ENCODE assay signal across 19 cellular contexts in the genomic region with DNA sequence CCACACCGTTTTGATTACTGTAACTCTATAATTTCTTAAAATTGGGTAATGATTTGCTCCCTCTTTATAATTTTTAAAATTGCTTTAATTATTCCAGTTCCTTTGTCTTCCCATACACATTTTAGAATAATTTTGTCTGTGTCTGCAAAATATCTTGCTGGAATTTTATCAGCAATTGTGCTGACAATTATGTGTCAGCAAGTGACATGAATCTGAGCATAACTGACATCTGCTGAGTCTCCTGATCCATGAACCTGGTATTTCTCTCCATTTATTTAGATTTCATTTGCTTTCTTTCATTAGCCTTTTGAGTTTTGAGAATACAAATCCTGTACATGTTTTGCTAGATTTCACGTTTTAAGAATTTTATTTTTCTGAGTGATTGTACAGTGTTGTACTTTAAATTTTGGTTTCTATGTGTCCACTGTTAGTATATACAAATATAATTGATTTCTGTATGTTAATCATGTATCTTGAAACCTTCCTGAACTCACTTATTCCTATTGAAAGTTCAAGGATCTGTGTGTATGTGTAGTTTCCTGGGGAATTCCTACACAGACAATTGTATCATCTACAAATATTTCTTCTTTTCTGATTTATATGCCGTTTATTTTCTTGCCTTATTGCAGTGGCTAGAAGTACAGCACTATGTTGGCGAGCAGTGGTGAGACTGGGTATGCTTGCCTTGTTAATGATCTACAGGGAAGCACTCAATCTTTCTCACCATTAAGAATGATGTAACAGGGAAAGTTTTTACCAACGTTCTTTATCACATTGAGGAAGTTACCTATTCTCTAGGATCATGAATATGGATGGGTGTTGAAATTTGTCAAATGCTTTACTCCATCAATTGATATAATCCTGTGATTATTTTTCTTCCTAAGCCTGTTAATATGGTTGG.
"Had no signal": no experiment of that assay in that cellular context is flagged by ENCODE, and none has a peak within 500 bp of the region (broad histone marks: within the 10 kb centered on the region; RNA-seq: fewer than 3 reads in every experiment).

No MANE protein-coding gene starts in this region.

- H3K27ac ChIP-seq: body of pancreas, transverse colon, WERI-Rb-1 had no signal

- H3K4me3 ChIP-seq: body of pancreas, transverse colon had no signal

- H3K36me3 ChIP-seq: transverse colon had no signal

- H3K27ac Mint-ChIP-seq: activated CD4-positive, alpha-beta memory T cell treated with anti-CD3 and anti-CD28 coated beads, Interleukin-2, amount 10 ng/mL, durations not matched to agents 7 days and 5 days; activated naive CD4-positive, alpha-beta T cell treated with anti-CD3 and anti-CD28 coated beads, Interleukin-2, amount 10 ng/mL, durations not matched to agents 7 days and 5 days had no signal

- ATAC-seq: body of pancreas, esophagus mucosa, left lobe of liver had no signal

- H3K27me3 ChIP-seq: body of pancreas, transverse colon had no signal

- H3K9me3 Mint-ChIP-seq: activated CD4-positive, alpha-beta memory T cell treated with anti-CD3 and anti-CD28 coated beads, Interleukin-2, amount 10 ng/mL, durations not matched to agents 7 days and 5 days; activated naive CD4-positive, alpha-beta T cell treated with anti-CD3 and anti-CD28 coated beads, Interleukin-2, amount 10 ng/mL, durations not matched to agents 7 days and 5 days; activated T-helper 2 cell treated with anti-CD3 and anti-CD28 coated beads, Interferon-gamma antibody, Interleukin-2, Interleukin-4, amounts not matched to agents 10 μg/mL and 5 μg/mL and 100 μg/mL, durations not matched to agents 14 hours and 24 hours and 36 hours; naive B cell had no signal

- FAIRE-seq: colon had no signal

- DNase-seq: activated CD4-positive, alpha-beta memory T cell treated with anti-CD3 and anti-CD28 coated beads, Interleukin-2, amount 10 ng/mL, durations not matched to agents 7 days and 5 days; activated CD4-positive, alpha-beta T cell treated with anti-CD3 and anti-CD28 coated beads for 4 hours; activated CD8-positive, alpha-beta memory T cell treated with anti-CD3 and anti-CD28 coated beads, Interleukin-2, amount 50 U/mL, for 4 hours; activated naive CD4-positive, alpha-beta T cell treated with anti-CD3 and anti-CD28 coated beads, Interleukin-2, amount 10 ng/mL, durations not matched to agents 7 days and 5 days; amniotic stem cell; body of pancreas; caudate nucleus; mammary epithelial cell; naive B cell; nucleus accumbens; posterior cingulate gyrus; stimulated activated CD4-positive, alpha-beta T cell treated with anti-CD3 and anti-CD28 coated beads, Interleukin-4, amount 100 ng/mL, for 1 hour; stimulated activated naive CD4-positive, alpha-beta T cell; transverse colon; WERI-Rb-1 had no signal

- H3K27me3 Mint-ChIP-seq: activated CD4-positive, alpha-beta memory T cell treated with anti-CD3 and anti-CD28 coated beads, Interleukin-2, amount 10 ng/mL, durations not matched to agents 7 days and 5 days; activated naive CD4-positive, alpha-beta T cell treated with anti-CD3 and anti-CD28 coated beads, Interleukin-2, amount 10 ng/mL, durations not matched to agents 7 days and 5 days; naive B cell had no signal

- H3K4me3 Mint-ChIP-seq: activated CD4-positive, alpha-beta memory T cell treated with anti-CD3 and anti-CD28 coated beads, Interleukin-2, amount 10 ng/mL, durations not matched to agents 7 days and 5 days; activated naive CD4-positive, alpha-beta T cell treated with anti-CD3 and anti-CD28 coated beads, Interleukin-2, amount 10 ng/mL, durations not matched to agents 7 days and 5 days; naive B cell had no signal

- H3K9me3 ChIP-seq: body of pancreas, transverse colon had no signal
